Comparison of ENCODE assay signal across 24 cellular contexts in genomic region chr4:79621061-79621460, GRCh38.
A peak's percentile ranks its signal among the peaks of the same experiment; 100 is the strongest.
DNase-seq lines count a peak whose midpoint lies in the region; ATAC-seq, FAIRE-seq and TF ChIP-seq lines count a peak whose summit lies in the region.
"Had no signal": no experiment of that assay in that cellular context is flagged by ENCODE, and none has a peak within 500 bp of the region (broad histone marks: within the 10 kb centered on the region; RNA-seq: fewer than 3 reads in every experiment).

No MANE protein-coding gene starts in this region.

- TF ChIP-seq EP300 in K562 (IDR thresholded peaks at IDR 0.05; ENCODE audit: low read length) = no peak

- H3K4me2 ChIP-seq in K562 (ENCODE audit: insufficient read depth, low read length) = peak overlapping the region; percentile 3; the same call in 1 of the 2 replicates
- H3K4me2 ChIP-seq: A549; BLaER1 treated with 17β-estradiol and CSF1 and Interleukin-3, amounts not matched to agents 10 nM and 100 nM had no signal

- no TSS peak for BruUV-seq in K562 (replicated peaks; lab: Mats Ljungman, UMichigan)

- H3K27me3 ChIP-seq in K562 (ENCODE audit: control insufficient read depth in 2 of 2, insufficient read depth in 2 of 2, low read length in 2 of 2) (no peaks in the 10 kb centered on the region), MG63 (no peaks in the 10 kb centered on the region)
- H3K27me3 ChIP-seq: BE2C; BLaER1 treated with 17β-estradiol and CSF1 and Interleukin-3, amounts not matched to agents 10 nM and 100 nM had no signal

- no peaks in the 10 kb centered on the region for H3K36me3 ChIP-seq in K562 (ENCODE audit: control insufficient read depth, insufficient read depth, low read length)
- H3K36me3 ChIP-seq in MG63 = no peaks in the 10 kb centered on the region
- H3K36me3 ChIP-seq: BE2C; BLaER1 treated with 17β-estradiol and CSF1 and Interleukin-3, amounts not matched to agents 10 nM and 100 nM; HAP-1 had no signal

- H2AFZ ChIP-seq in K562 (ENCODE audit: low read depth, low read length) = no peak overlapping the region

- no peaks in the 10 kb centered on the region for H4K20me1 ChIP-seq in K562 (replicated peaks; ENCODE audit: control insufficient read depth, insufficient read depth, low read length)
- H4K20me1 ChIP-seq: BLaER1 treated with 17β-estradiol and CSF1 and Interleukin-3, amounts not matched to agents 10 nM and 100 nM had no signal

- in situ Hi-C loops in K562 (cut with MboI) = no loop called here

- no peak overlapping the region for H3K27ac ChIP-seq in K562 (ENCODE audit: extremely low read depth, low read depth, low read length)
- H3K27ac ChIP-seq: A549; BLaER1 treated with 17β-estradiol and CSF1 and Interleukin-3, amounts not matched to agents 10 nM and 100 nM had no signal

- peak; percentile 43 for ATAC-seq in GM19351 (IDR thresholded peaks at IDR 0.05; ENCODE audit: unreplicated experiment)
- peak; percentile 69 for ATAC-seq in HG02852 (IDR thresholded peaks at IDR 0.05; ENCODE audit: unreplicated experiment)
- ATAC-seq in HG03565 (IDR thresholded peaks at IDR 0.05; ENCODE audit: unreplicated experiment) = peak; percentile 71
- no peak for ATAC-seq in K562
- ATAC-seq in GM18858 (IDR thresholded peaks at IDR 0.05; ENCODE audit: unreplicated experiment) = no peak
- ATAC-seq in activated CD4-positive, CD25-positive, alpha-beta regulatory T cell treated with anti-CD3 and anti-CD28 coated beads, Interleukin-2, amount 50 U/mL, for 24 hours = no peak
- ATAC-seq: A549 had no signal

- 21% methylated on average over 1 of the region's 1 CpG for WGBS in K562 (ENCODE audit: insufficient coverage, low coverage, missing lambda C conversion rate)

- H3K9me3 ChIP-seq in K562 (replicated peaks; ENCODE audit: control insufficient read depth, insufficient read depth, low read depth, low read length) = no peaks in the 10 kb centered on the region
- no peaks in the 10 kb centered on the region for H3K9me3 ChIP-seq in MG63
- H3K9me3 ChIP-seq: A549; BE2C; BLaER1 treated with 17β-estradiol and CSF1 and Interleukin-3, amounts not matched to agents 10 nM and 100 nM; HAP-1 had no signal

- intact Hi-C loops in K562 (cut with micrococcal nuclease) = no loop called here

- TF ChIP-seq POLR2A in K562 (conservative IDR thresholded peaks at IDR 0.05) = no peak

- FAIRE-seq in K562 (lab: Jason Lieb, UNC) = peak; percentile 29
- FAIRE-seq: A549, D721Med, GM12892, H54 had no signal

- no peaks in the 10 kb centered on the region for H3K9me1 ChIP-seq in K562 (ENCODE audit: control insufficient read depth, insufficient read depth, low read length)

- no peak for TF ChIP-seq RAD21 in K562 (CRISPR knock-in tag; conservative IDR thresholded peaks at IDR 0.05 in 1 of 2, IDR thresholded peaks at IDR 0.05 in 1 of 2)

- H3K4me1 ChIP-seq in K562 (replicated peaks in 1 of 2; ENCODE audit: control insufficient read depth in 2 of 2, insufficient read depth in 2 of 2, low read length in 2 of 2) = peaks cover 0 to 9% of the 10 kb centered on the region in 2 experiments; a peak in 2 of 5 replicates
- H3K4me1 ChIP-seq: A549; BLaER1 treated with 17β-estradiol and CSF1 and Interleukin-3, amounts not matched to agents 10 nM and 100 nM; HAP-1 had no signal

- H3K9ac ChIP-seq in K562 (ENCODE audit: insufficient read depth in 1 of 2, low read depth in 2 of 2, low read length in 2 of 2) = no peak overlapping the region
- H3K9ac ChIP-seq: BLaER1 treated with 17β-estradiol and CSF1 and Interleukin-3, amounts not matched to agents 10 nM and 100 nM had no signal

- TF ChIP-seq CTCF in K562 (IDR thresholded peaks at IDR 0.05 in 2 of 3, conservative IDR thresholded peaks at IDR 0.05 in 1 of 3; ENCODE audit: insufficient read depth in 2 of 3, low read depth in 1 of 3, low read length in 3 of 3) = no peak

- DNase-seq in K562 (ENCODE audit: extremely low read depth in 1 of 4, low spot score in 3 of 4) = no peak
- DNase-seq in MG63 = no peak
- DNase-seq: 8988T; ACHN; AML-193; BE2C; CD4-positive, alpha-beta T cell; CD8-positive, alpha-beta memory T cell; DMS53; DMS79 treated with DMSO at 0.1 percent for 48 hours; GF-D8; GOT3; HFFc6 had no signal

- no peaks in the 10 kb centered on the region for H3K79me2 ChIP-seq in K562 (ENCODE audit: control insufficient read depth, insufficient read depth, low read length)

- H3K4me3 ChIP-seq in K562 = no peak overlapping the region
- H3K4me3 ChIP-seq in MG63 = no peak overlapping the region
- H3K4me3 ChIP-seq: A549; BLaER1 treated with 17β-estradiol and CSF1 and Interleukin-3, amounts not matched to agents 10 nM and 100 nM; HAP-1 had no signal

- POLR2A ChIA-PET in K562 (lab: Yijun Ruan, JAX) = interaction anchor here (1.1 kb wide), 1 partner anchor 9 kb away, joined by 3 read pairs; no protein-coding TSS in a partner anchor

- CTCF ChIA-PET in K562 (lab: Yijun Ruan, JAX; ENCODE audit: low intra/inter-chr PET ratio) = no interaction called here

TF ChIP-seq in K562, 482 proteins besides CTCF, POLR2A, EP300 and RAD21 (continues in another document):
- TF ChIP-seq GTF2F1 (IDR thresholded peaks at IDR 0.05; ENCODE audit: low read depth, low read length) (no peak), FOXJ3 (CRISPR knock-in tag; IDR thresholded peaks at IDR 0.05) (no peak), CEBPG (CRISPR knock-in tag; IDR thresholded peaks at IDR 0.05) (no peak), CEBPG (tag; conservative IDR thresholded peaks at IDR 0.05 in 1 of 2, IDR thresholded peaks at IDR 0.05 in 1 of 2) (no peak), TARDBP (IDR thresholded peaks at IDR 0.05) (no peak), HNRNPLL (IDR thresholded peaks at IDR 0.05; ENCODE audit: low read depth, low read length, poor library complexity, severe bottlenecking) (no peak), PHB (CRISPR knock-in tag; IDR thresholded peaks at IDR 0.05) (no peak), DACH1 (IDR thresholded peaks at IDR 0.05; ENCODE audit: partially characterized antibody) (no peak)

Comparison
In these comparisons a context has a peak if more than half of its experiments do, and no peak if none do; other contexts are left out.
1. ATAC-seq: peak in GM19351 (single experiment), HG02852 (single experiment) and HG03565 (single experiment); none in K562 (single experiment), GM18858 (single experiment) and activated CD4-positive, CD25-positive, alpha-beta regulatory T cell treated with anti-CD3 and anti-CD28 coated beads, Interleukin-2, amount 50 U/mL, for 24 hours (0 of 2).